20 cellular contexts compared by ENCODE assay signal in genomic region chr3:63479661-63480035, GRCh38.
DNase-seq lines count a peak whose midpoint lies in the region; ATAC-seq and TF ChIP-seq lines count a peak whose summit lies in the region.
"Had no signal": no experiment of that assay in that cellular context is flagged by ENCODE, and none has a peak within 500 bp of the region (broad histone marks: within the 10 kb centered on the region; RNA-seq: fewer than 3 reads in every experiment).

No MANE protein-coding gene starts in this region.

- no peaks in the 10 kb centered on the region for H3K9me3 ChIP-seq in adrenal gland (replicated peaks in 1 of 3)

- H3K27me3 ChIP-seq in adrenal gland: no peaks in the 10 kb centered on the region

- H3K27ac ChIP-seq in adrenal gland: no peak overlapping the region
- H3K27ac ChIP-seq: C4-2B had no signal

- H3K4me3 ChIP-seq in AG10803 (ENCODE audit: low read length) (no peak overlapping the region), adrenal gland (no peak overlapping the region)

- H3K4me1 ChIP-seq in adrenal gland (replicated peaks in 1 of 2): peaks cover 0 to 6% of the 10 kb centered on the region in 2 donors

- 34 to 42% (median 39%) methylated on average over 2 of the region's 2 CpGs for WGBS in adrenal gland, 4 donors

- peak; percentile 32 for ATAC-seq in sciatic nerve
- no peak for ATAC-seq in left lobe of liver
- no peak for ATAC-seq in HG02870 (IDR thresholded peaks at IDR 0.05; ENCODE audit: unreplicated experiment)
- ATAC-seq: Panc1, SK-N-SH treated with all-trans-retinoic acid at 6 μM for 48 hours had no signal

- TF ChIP-seq POLR2A in adrenal gland (IDR thresholded peaks at IDR 0.05): no peak

- DNase-seq in AG10803 (ENCODE audit: low read depth): peak; percentile 26
- peak in 5 of 7 donors; percentile 13 to 52 (median 17) for DNase-seq in adrenal gland
- DNase-seq in left kidney (ENCODE audit: low read depth, low spot score): peak; percentile 40
- no peak for DNase-seq in sciatic nerve (ENCODE audit: low spot score)
- DNase-seq in left lobe of liver (ENCODE audit: low spot score): no peak
- DNase-seq in NCI-H2107 treated with DMSO at 0.1 percent for 48 hours (lab: John Stamatoyannopoulos, UW; ENCODE audit: unreplicated experiment): no peak
- DNase-seq: Calu3; CD8-positive, alpha-beta memory T cell; DMS153; Kasumi-1; NCI-H1417 treated with DMSO at 0.1 percent for 48 hours; NCI-H187 treated with DMSO at 0.1 percent for 48 hours; NCI-H2107; NCI-H345; NCI-H524 treated with DMSO at 0.1 percent for 48 hours; SIG-M5 had no signal

- intact Hi-C loops in adrenal gland (cut with DNase I) (no loop called here), sciatic nerve (cut with DNase I) (no loop called here)

- no peaks in the 10 kb centered on the region for H3K36me3 ChIP-seq in adrenal gland (replicated peaks in 1 of 2)

- TF ChIP-seq CTCF in AG10803 (conservative IDR thresholded peaks at IDR 0.05; ENCODE audit: low read length) (no peak), adrenal gland (IDR thresholded peaks at IDR 0.05) (no peak)

Comparison
In these comparisons a context has a peak if more than half of its experiments do, and no peak if none do; other contexts are left out.
1. DNase-seq: peak in AG10803 (single experiment), adrenal gland (5 of 7) and left kidney (single experiment); none in sciatic nerve (single experiment), left lobe of liver (single experiment) and NCI-H2107 treated with DMSO at 0.1 percent for 48 hours (single experiment).